ENCODE assay signal across 11 cellular contexts in genomic region chr15:41241251-41241964, GRCh38. TPM values are rescaled to one million over a fixed set of nuclear protein-coding genes. Genes with fewer than 3 reads are reported as not detected.
DNase-seq lines count a peak whose midpoint lies in the region; ATAC-seq and TF ChIP-seq lines count a peak whose summit lies in the region.
"Had no signal": no experiment of that assay in that cellular context is flagged by ENCODE, and none has a peak within 500 bp of the region (broad histone marks: within the 10 kb centered on the region; RNA-seq: fewer than 3 reads in every experiment).

No MANE protein-coding gene starts in this region.

- H3K27me3 Mint-ChIP-seq in CD14-positive monocyte (ENCODE audit: low read depth in 3 of 3) = no peaks in the 10 kb centered on the region

- H3K27me3 ChIP-seq in effector memory CD4-positive, alpha-beta T cell (replicated peaks; ENCODE audit: control insufficient read depth, insufficient read depth, low read length, poor library complexity, severe bottlenecking) = no peaks in the 10 kb centered on the region

- intact Hi-C loops in Right ventricle myocardium superior (cut with DNase I) = no loop called here
- intact Hi-C loops in CD14-positive monocyte (cut with micrococcal nuclease) = no loop called here

- peaks cover 42 to 61% of the 10 kb centered on the region in 2 donors for H3K36me3 Mint-ChIP-seq in CD14-positive monocyte

- H3K36me3 ChIP-seq in effector memory CD4-positive, alpha-beta T cell (ENCODE audit: control insufficient read depth, insufficient read depth, low read length) = peaks cover 7% of the 10 kb centered on the region

- DNase-seq in M059J (ENCODE audit: low read depth) = peak; percentile 21
- DNase-seq in NCI-H82 treated with DMSO at 0.1 percent for 48 hours (lab: John Stamatoyannopoulos, UW; ENCODE audit: unreplicated experiment) = peak; percentile 65
- peak; percentile 50 for DNase-seq in Right ventricle myocardium superior
- peak; percentile 96 for DNase-seq in renal cortical epithelial cell (ENCODE audit: low read depth)
- DNase-seq in CD14-positive monocyte (ENCODE audit: low spot score) = no peak
- no peak for DNase-seq in effector memory CD4-positive, alpha-beta T cell
- no peak for DNase-seq in NOMO-1 treated with DMSO at 0.1 percent for 48 hours (lab: John Stamatoyannopoulos, UW; ENCODE audit: unreplicated experiment)
- DNase-seq: activated T-cell treated with anti-CD3 and anti-CD28 coated beads for 4 hours, occipital lobe had no signal

- no peak for TF ChIP-seq CTCF in CD14-positive monocyte (IDR thresholded peaks at IDR 0.05)

- H3K27ac Mint-ChIP-seq in CD14-positive monocyte = peak overlapping the region in 2 of 7 donors; percentile 30 to 73

- no peak overlapping the region for H3K27ac ChIP-seq in effector memory CD4-positive, alpha-beta T cell (ENCODE audit: insufficient read depth, low read length, poor library complexity, severe bottlenecking)

- no peaks in the 10 kb centered on the region for H3K4me1 ChIP-seq in effector memory CD4-positive, alpha-beta T cell (ENCODE audit: control insufficient read depth, insufficient read depth, low read length, poor library complexity, severe bottlenecking)

- peak; percentile 87 for ATAC-seq in Right ventricle myocardium superior (ENCODE audit: poor library complexity)
- no peak for ATAC-seq in HG03097 (IDR thresholded peaks at IDR 0.05; ENCODE audit: low FRiP score, unreplicated experiment)

- H3K4me3 Mint-ChIP-seq in CD14-positive monocyte = no peak overlapping the region

- no peak overlapping the region for H3K4me3 ChIP-seq in effector memory CD4-positive, alpha-beta T cell (ENCODE audit: insufficient read depth, low read depth, low read length, poor library complexity, severe bottlenecking)

- no peaks in the 10 kb centered on the region for H3K9me3 Mint-ChIP-seq in CD14-positive monocyte

- H3K9me3 ChIP-seq in effector memory CD4-positive, alpha-beta T cell (ENCODE audit: control insufficient read depth, low read length) = no peaks in the 10 kb centered on the region

- H3K4me1 Mint-ChIP-seq in CD14-positive monocyte = no peaks in the 10 kb centered on the region

RNA-seq across cellular contexts. Expression of gene CHP1, which starts 10.3 kb away (rescaled TPM):
- 81.7 and 92.7 TPM in 2 replicates for total RNA-seq in M059J (2014; rRNA removed; shearing (Covaris generic))
- total RNA-seq in Right ventricle myocardium superior (124 TPM), renal cortical epithelial cell (130 and 161 TPM in 2 replicates)
- 10 to 100 TPM; 57.2 to 58.8 TPM for polyA plus RNA-seq in CD14-positive monocyte

RNA-seq across cellular contexts. Expression of gene EXD1, which starts 10.9 kb away (rescaled TPM):
- total RNA-seq in M059J (2014; rRNA removed; shearing (Covaris generic)) = not detected in 2 replicates
- total RNA-seq in Right ventricle myocardium superior (not detected), renal cortical epithelial cell (not detected in 2 replicates)
- under 1 TPM in 1 of 2 donors, not detected in 1; 0.08 TPM for polyA plus RNA-seq in CD14-positive monocyte
- total RNA-seq: T-helper 1 cell treated with Interleukin-12 subunit alpha and Interleukin-12 subunit beta and Interleukin-4 antibody, amounts not matched to agents 30 ng/mL and 1 ng/mL, for 36 hours had no signal

Comparison
In these comparisons a context has a peak if more than half of its experiments do, and no peak if none do; other contexts are left out.
1. DNase-seq: peak in M059J (single experiment), NCI-H82 treated with DMSO at 0.1 percent for 48 hours (single experiment), Right ventricle myocardium superior (single experiment) and renal cortical epithelial cell (single experiment); none in CD14-positive monocyte (single experiment), effector memory CD4-positive, alpha-beta T cell (0 of 3) and NOMO-1 treated with DMSO at 0.1 percent for 48 hours (single experiment).